Comparison of ENCODE assay signal across 24 cellular contexts in genomic region chr14:100150932-100151587, GRCh38. TPM values are rescaled to one million over a fixed set of nuclear protein-coding genes. Genes with fewer than 3 reads are reported as not detected.
DNase-seq lines count a peak whose midpoint lies in the region; ATAC-seq and TF ChIP-seq lines count a peak whose summit lies in the region.
"Had no signal": no experiment of that assay in that cellular context is flagged by ENCODE, and none has a peak within 500 bp of the region (broad histone marks: within the 10 kb centered on the region; RNA-seq: fewer than 3 reads in every experiment).

No MANE protein-coding gene starts in this region.

- ATAC-seq in activated naive CD4-positive, alpha-beta T cell treated with anti-CD3 and anti-CD28 coated beads, Interleukin-2, amount 50 U/mL, for 72 hours, result no peak
- ATAC-seq in mucosa of descending colon (peak; percentile 3), HG02610 (IDR thresholded peaks at IDR 0.05; ENCODE audit: unreplicated experiment) (no peak), HG03520 (IDR thresholded peaks at IDR 0.05; ENCODE audit: unreplicated experiment) (no peak)
- ATAC-seq: K562, psoas muscle, WTC11 had no signal

- H3K9me3 Mint-ChIP-seq in activated naive CD4-positive, alpha-beta T cell treated with anti-CD3 and anti-CD28 coated beads, Interleukin-2, amount 50 U/mL, for 72 hours, result peaks cover 6 to 7% of the 10 kb centered on the region in 2 donors
- H3K9me3 Mint-ChIP-seq: activated naive CD4-positive, alpha-beta T cell treated with anti-CD3 and anti-CD28 coated beads, Interleukin-2, amount 50 U/mL, for 24 hours had no signal

- H3K27ac ChIP-seq in colonic mucosa, result peak overlapping the region; percentile 36
- no peak overlapping the region for H3K27ac ChIP-seq in ascending aorta
- H3K27ac ChIP-seq: coronary artery, psoas muscle had no signal

- intact Hi-C loops in colonic mucosa (cut with DNase I), result no loop called here
- intact Hi-C loops in mucosa of descending colon (cut with DNase I, micrococcal nuclease), result no loop called here
- intact Hi-C loops in ascending aorta (cut with DNase I), result no loop called here

- H3K27me3 ChIP-seq in colonic mucosa (no peaks in the 10 kb centered on the region), ascending aorta (no peaks in the 10 kb centered on the region)

- H3K27ac Mint-ChIP-seq in activated naive CD4-positive, alpha-beta T cell treated with anti-CD3 and anti-CD28 coated beads, Interleukin-2, amount 50 U/mL, for 72 hours, result peak overlapping the region; percentile 0 to 79
- H3K27ac Mint-ChIP-seq: activated CD4-positive, alpha-beta memory T cell treated with anti-CD3 and anti-CD28 coated beads, Interleukin-2, amount 10 ng/mL, durations not matched to agents 7 days and 5 days; activated naive CD4-positive, alpha-beta T cell treated with anti-CD3 and anti-CD28 coated beads, Interleukin-2, amount 50 U/mL, for 24 hours; nephron progenitor cell; WTC11 had no signal

- H3K4me1 ChIP-seq in colonic mucosa, result peaks cover 19% of the 10 kb centered on the region
- peaks cover 51% of the 10 kb centered on the region for H3K4me1 ChIP-seq in mucosa of descending colon (ENCODE audit: low read depth)
- H3K4me1 ChIP-seq in ascending aorta, result no peaks in the 10 kb centered on the region
- H3K4me1 ChIP-seq: psoas muscle had no signal

- no peak for TF ChIP-seq CTCF in colonic mucosa (IDR thresholded peaks at IDR 0.05)
- TF ChIP-seq CTCF in mucosa of descending colon (IDR thresholded peaks at IDR 0.05), result no peak
- no peak for TF ChIP-seq CTCF in ascending aorta (IDR thresholded peaks at IDR 0.05)

- H3K9ac ChIP-seq in colonic mucosa (ENCODE audit: low read depth in 2 of 2, low read length in 2 of 2), result peak overlapping the region; percentile 19 to 74

- H3K36me3 ChIP-seq in colonic mucosa (no peaks in the 10 kb centered on the region), mucosa of descending colon (ENCODE audit: low read depth) (no peaks in the 10 kb centered on the region), ascending aorta (no peaks in the 10 kb centered on the region)

- DNase-seq in activated naive CD4-positive, alpha-beta T cell treated with anti-CD3 and anti-CD28 coated beads, Interleukin-2, amount 50 U/mL, for 72 hours (ENCODE audit: low spot score in 2 of 2), result no peak
- no peak for DNase-seq in activated naive CD4-positive, alpha-beta T cell treated with Interleukin-2 at 50 U/mL for 16 hours
- DNase-seq in colonic mucosa, result peak; percentile 58
- DNase-seq in mucosa of descending colon, result peak in 2 of 3 donors; percentile 59 to 67
- peak; percentile 78 for DNase-seq in ureter (ENCODE audit: low spot score)
- no peak for DNase-seq in ascending aorta (ENCODE audit: low spot score in 2 of 2)
- DNase-seq: activated CD4-positive, alpha-beta memory T cell treated with anti-CD3 and anti-CD28 coated beads, Interleukin-2, amount 10 ng/mL, durations not matched to agents 7 days and 5 days; activated T-cell treated with anti-CD3 and anti-CD28 coated beads, Interleukin-2, amount 50 U/mL, for 24 hours; foreskin melanocyte; H9; mesendoderm; NCI-H1694 treated with DMSO at 0.1 percent for 48 hours; nephron progenitor cell; psoas muscle; SHP77 treated with DMSO at 0.1 percent for 48 hours; stimulated activated CD4-positive, alpha-beta T cell treated with anti-CD3 and anti-CD28 coated beads, Interleukin-4, amount 100 ng/mL, for 1 hour had no signal

- H3K4me3 ChIP-seq in colonic mucosa, result no peak overlapping the region
- no peak overlapping the region for H3K4me3 ChIP-seq in mucosa of descending colon
- no peak overlapping the region for H3K4me3 ChIP-seq in ascending aorta
- H3K4me3 ChIP-seq: coronary artery, K562, psoas muscle, skin epidermis had no signal

- peaks cover 8 to 13% of the 10 kb centered on the region in 2 donors for H3K36me3 Mint-ChIP-seq in activated naive CD4-positive, alpha-beta T cell treated with anti-CD3 and anti-CD28 coated beads, Interleukin-2, amount 50 U/mL, for 72 hours

- H3K9me3 ChIP-seq in colonic mucosa (no peaks in the 10 kb centered on the region), mucosa of descending colon (peaks cover 6% of the 10 kb centered on the region), ascending aorta (peaks cover 0 to 10% of the 10 kb centered on the region in 2 donors)
- H3K9me3 ChIP-seq: psoas muscle had no signal

RNA-seq across cellular contexts. Expression of gene DEGS2, which starts 8.4 kb away (rescaled TPM):
- total RNA-seq in activated naive CD4-positive, alpha-beta T cell treated with anti-CD3 and anti-CD28 coated beads, Interleukin-2, amount 50 U/mL, for 72 hours, result 1 to 10 TPM; 1.4 to 3.2 TPM
- total RNA-seq in colonic mucosa, result 10 to 100 TPM; 37.0 to 54.3 TPM
- 10 to 100 TPM in 2 of 3 donors, 1 to 10 TPM in 1; 6.2 to 28.5 (median 27.9) TPM for total RNA-seq in mucosa of descending colon
- total RNA-seq in ureter, result 59.9 TPM
- total RNA-seq in ascending aorta, result 1.6 TPM
- total RNA-seq: T-helper 1 cell treated with Interleukin-12 subunit alpha and Interleukin-12 subunit beta and Interleukin-4 antibody, amounts not matched to agents 30 ng/mL and 1 ng/mL, for 36 hours had no signal

Comparison
In these comparisons a context has a peak if more than half of its experiments do, and no peak if none do; other contexts are left out.
1. DNase-seq: peak in colonic mucosa (single experiment), mucosa of descending colon (2 of 3) and ureter (single experiment); none in activated naive CD4-positive, alpha-beta T cell treated with anti-CD3 and anti-CD28 coated beads, Interleukin-2, amount 50 U/mL, for 72 hours (0 of 2), activated naive CD4-positive, alpha-beta T cell treated with Interleukin-2 at 50 U/mL for 16 hours (single experiment) and ascending aorta (0 of 2).